9 cellular contexts compared by ENCODE assay signal in the genomic region with DNA sequence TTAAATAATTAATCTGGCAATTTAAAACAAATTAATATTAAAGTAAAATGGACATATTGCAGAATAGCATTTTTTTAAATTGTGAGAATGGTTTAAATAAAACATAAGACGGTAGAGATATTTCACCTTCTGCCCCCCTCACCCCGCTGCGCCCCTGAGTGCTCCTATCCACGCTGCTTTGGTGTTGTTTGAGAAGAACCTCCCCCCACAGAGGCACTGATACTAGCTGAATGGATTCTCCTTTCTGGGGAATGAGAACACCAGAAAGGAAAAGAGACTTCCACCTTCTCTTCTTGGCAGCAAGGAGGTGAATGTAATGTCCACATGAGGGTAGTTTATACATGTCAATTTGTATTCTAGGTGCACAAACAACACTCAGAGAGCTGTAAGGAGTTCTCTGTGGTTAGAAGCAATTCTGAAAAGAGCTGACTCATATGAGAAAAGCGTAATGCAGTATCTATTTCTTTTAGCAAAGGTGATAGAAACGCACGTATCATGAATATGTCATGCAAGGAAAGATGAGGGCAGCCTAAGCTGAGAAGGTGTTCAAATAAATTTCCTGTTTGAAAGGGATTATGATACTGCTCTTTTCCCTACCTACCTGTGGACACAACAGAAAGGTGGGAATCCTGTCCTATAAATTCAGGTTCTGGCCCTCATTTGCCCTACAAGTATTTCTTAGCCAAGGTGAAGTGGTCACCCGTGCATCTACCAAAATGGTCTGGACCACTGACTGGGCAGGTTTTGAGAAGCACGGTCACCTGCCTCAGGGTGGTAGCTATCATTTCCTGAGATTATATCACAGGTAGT.
DNase-seq lines count a peak whose midpoint lies in the region; ATAC-seq and TF ChIP-seq lines count a peak whose summit lies in the region.
"Had no signal": no experiment of that assay in that cellular context is flagged by ENCODE, and none has a peak within 500 bp of the region (broad histone marks: within the 10 kb centered on the region; RNA-seq: fewer than 3 reads in every experiment).

No MANE protein-coding gene starts in this region.

- H3K36me3 Mint-ChIP-seq in activated CD4-positive, alpha-beta T cell treated with anti-CD3 and anti-CD28 coated beads, Interleukin-2, amount 10 ng/mL, durations not matched to agents 7 days and 5 days (ENCODE audit: low read depth): peaks cover 2% of the 10 kb centered on the region
- peaks cover 9% of the 10 kb centered on the region for H3K36me3 Mint-ChIP-seq in stimulated activated effector memory CD8-positive, alpha-beta T cell treated with anti-CD3 and anti-CD28 coated beads, Interleukin-12 subunit alpha, Interleukin-12 subunit beta, amount 100 ng/mL, for 72 hours

- H3K4me3 Mint-ChIP-seq in activated CD4-positive, alpha-beta T cell treated with anti-CD3 and anti-CD28 coated beads, Interleukin-2, amount 10 ng/mL, durations not matched to agents 7 days and 5 days: no peak overlapping the region
- H3K4me3 Mint-ChIP-seq in stimulated activated effector memory CD8-positive, alpha-beta T cell treated with anti-CD3 and anti-CD28 coated beads, Interleukin-12 subunit alpha, Interleukin-12 subunit beta, amount 100 ng/mL, for 72 hours: no peak overlapping the region
- H3K4me3 Mint-ChIP-seq: B cell had no signal

- TF ChIP-seq CTCF in astrocyte of the cerebellum (IDR thresholded peaks at IDR 0.05; ENCODE audit: low read depth, low read length, missing control alignments) (no peak), mucosa of descending colon (IDR thresholded peaks at IDR 0.05) (no peak)

- H3K4me3 ChIP-seq in astrocyte of the cerebellum (ENCODE audit: low read depth, low read length) (no peak overlapping the region), mucosa of descending colon (no peak overlapping the region)

- H3K27ac Mint-ChIP-seq in activated CD4-positive, alpha-beta T cell treated with anti-CD3 and anti-CD28 coated beads, Interleukin-2, amount 10 ng/mL, durations not matched to agents 7 days and 5 days: peak overlapping the region; percentile 11
- peak overlapping the region; percentile 37 for H3K27ac Mint-ChIP-seq in stimulated activated effector memory CD8-positive, alpha-beta T cell treated with anti-CD3 and anti-CD28 coated beads, Interleukin-12 subunit alpha, Interleukin-12 subunit beta, amount 100 ng/mL, for 72 hours
- H3K27ac Mint-ChIP-seq: B cell had no signal

- ATAC-seq in HG03025 (IDR thresholded peaks at IDR 0.05; ENCODE audit: low FRiP score, unreplicated experiment): peak; percentile 79
- peak; percentile 95 for ATAC-seq in stimulated activated effector memory CD8-positive, alpha-beta T cell treated with anti-CD3 and anti-CD28 coated beads, Interleukin-12 subunit alpha, Interleukin-12 subunit beta, amount 100 ng/mL, for 72 hours
- no peak for ATAC-seq in mucosa of descending colon

- no peaks in the 10 kb centered on the region for H3K9me3 ChIP-seq in mucosa of descending colon

- H3K9me3 Mint-ChIP-seq in activated CD4-positive, alpha-beta T cell treated with anti-CD3 and anti-CD28 coated beads, Interleukin-2, amount 10 ng/mL, durations not matched to agents 7 days and 5 days: no peaks in the 10 kb centered on the region
- H3K9me3 Mint-ChIP-seq in stimulated activated effector memory CD8-positive, alpha-beta T cell treated with anti-CD3 and anti-CD28 coated beads, Interleukin-12 subunit alpha, Interleukin-12 subunit beta, amount 100 ng/mL, for 72 hours: no peaks in the 10 kb centered on the region

- peaks cover 10% of the 10 kb centered on the region for H3K4me1 Mint-ChIP-seq in activated CD4-positive, alpha-beta T cell treated with anti-CD3 and anti-CD28 coated beads, Interleukin-2, amount 10 ng/mL, durations not matched to agents 7 days and 5 days
- H3K4me1 Mint-ChIP-seq in stimulated activated effector memory CD8-positive, alpha-beta T cell treated with anti-CD3 and anti-CD28 coated beads, Interleukin-12 subunit alpha, Interleukin-12 subunit beta, amount 100 ng/mL, for 72 hours: peaks cover 52% of the 10 kb centered on the region

- DNase-seq in activated CD4-positive, alpha-beta T cell treated with anti-CD3 and anti-CD28 coated beads, Interleukin-2, amount 10 ng/mL, durations not matched to agents 7 days and 5 days: no peak
- DNase-seq in activated CD4-positive, alpha-beta T cell treated with anti-CD3 and anti-CD28 coated beads for 4 hours: no peak
- peak; percentile 42 for DNase-seq in astrocyte of the cerebellum (ENCODE audit: low read depth)
- no peak for DNase-seq in stimulated activated effector memory CD8-positive, alpha-beta T cell treated with anti-CD3 and anti-CD28 coated beads, Interleukin-12 subunit alpha, Interleukin-12 subunit beta, amount 100 ng/mL, for 72 hours (ENCODE audit: low spot score in 2 of 2)
- no peak for DNase-seq in NCI-H524 treated with DMSO at 0.1 percent for 48 hours (lab: John Stamatoyannopoulos, UW)
- DNase-seq in mucosa of descending colon: no peak
- no peak for DNase-seq in KBM-7

- in situ Hi-C loops in astrocyte of the cerebellum (cut with HindIII; ENCODE audit: low sequenced_read_pairs) (no loop called here), KBM-7 (cut with MboI; ENCODE audit: low pct_unique_long_range_greater_than_20kb, low sequenced_read_pairs) (no loop called here)

- CTCF ChIA-PET in activated CD4-positive, alpha-beta T cell treated with anti-CD3 and anti-CD28 coated beads, Interleukin-2, amount 10 ng/mL, durations not matched to agents 7 days and 5 days (lab: Charles Lee): interaction anchor here (0.8 kb wide), 1 partner anchor 14 kb away, joined by 4 read pairs; no protein-coding TSS in a partner anchor

- no peaks in the 10 kb centered on the region for H3K36me3 ChIP-seq in mucosa of descending colon (ENCODE audit: low read depth)

- intact Hi-C loops in mucosa of descending colon (cut with DNase I, micrococcal nuclease): no loop called here

- peaks cover 6% of the 10 kb centered on the region for H3K4me1 ChIP-seq in mucosa of descending colon (ENCODE audit: low read depth)

- H3K27me3 Mint-ChIP-seq in activated CD4-positive, alpha-beta T cell treated with anti-CD3 and anti-CD28 coated beads, Interleukin-2, amount 10 ng/mL, durations not matched to agents 7 days and 5 days: no peaks in the 10 kb centered on the region
- H3K27me3 Mint-ChIP-seq: B cell had no signal

- POLR2A ChIA-PET in activated CD4-positive, alpha-beta T cell treated with anti-CD3 and anti-CD28 coated beads, Interleukin-2, amount 10 ng/mL, durations not matched to agents 7 days and 5 days (lab: Charles Lee): no interaction called here
